12 cellular contexts compared by ENCODE assay signal in genomic region chr11:76615950-76616349, GRCh38. TPM values are rescaled to one million over a fixed set of nuclear protein-coding genes. Genes with fewer than 3 reads are reported as not detected.
DNase-seq lines count a peak whose midpoint lies in the region; ATAC-seq and TF ChIP-seq lines count a peak whose summit lies in the region.
"Had no signal": no experiment of that assay in that cellular context is flagged by ENCODE, and none has a peak within 500 bp of the region (broad histone marks: within the 10 kb centered on the region; RNA-seq: fewer than 3 reads in every experiment).

No MANE protein-coding gene starts in this region.

- no peak for DNase-seq in SK-N-SH
- peak; percentile 84 for DNase-seq in fibroblast of the aortic adventitia (ENCODE audit: low read depth)
- DNase-seq in trophoblast cell = no peak
- DNase-seq in NCI-H2227 treated with DMSO at 0.1 percent for 48 hours (lab: John Stamatoyannopoulos, UW) = no peak
- no peak for DNase-seq in GM13976 (ENCODE audit: low spot score)
- DNase-seq in CD4-positive, alpha-beta T cell = no peak
- DNase-seq in activated effector memory CD4-positive, alpha-beta T cell treated with Interleukin-2 at 50 U/mL for 16 hours = no peak
- DNase-seq: activated naive CD4-positive, alpha-beta T cell treated with anti-CD3 and anti-CD28 coated beads, Interleukin-2, amount 10 ng/mL, durations not matched to agents 7 days and 5 days; NCI-H510A treated with DMSO at 0.1 percent for 48 hours; T1000 had no signal

- H3K4ac ChIP-seq in trophoblast cell (ENCODE audit: low read depth, low read length) = no peak overlapping the region

- peaks cover 8% of the 10 kb centered on the region for H3K27me3 Mint-ChIP-seq in CD4-positive, alpha-beta T cell

- H3K4me1 Mint-ChIP-seq in CD4-positive, alpha-beta T cell (ENCODE audit: low read depth) = no peaks in the 10 kb centered on the region
- H3K4me1 Mint-ChIP-seq: activated naive CD4-positive, alpha-beta T cell treated with anti-CD3 and anti-CD28 coated beads, Interleukin-2, amount 10 ng/mL, durations not matched to agents 7 days and 5 days had no signal

- no peak overlapping the region for H2BK12ac ChIP-seq in trophoblast cell (ENCODE audit: low read length)

- no peak overlapping the region for H4K91ac ChIP-seq in trophoblast cell (ENCODE audit: low read depth, low read length)

- no peaks in the 10 kb centered on the region for H3K9me2 ChIP-seq in SK-N-SH

- no peak overlapping the region for H3K4me3 Mint-ChIP-seq in CD4-positive, alpha-beta T cell
- H3K4me3 Mint-ChIP-seq: activated naive CD4-positive, alpha-beta T cell treated with anti-CD3 and anti-CD28 coated beads, Interleukin-2, amount 10 ng/mL, durations not matched to agents 7 days and 5 days had no signal

- in situ Hi-C loops in GM13976 (cut with MboI; ENCODE audit: low sequenced_read_pairs, unreplicated experiment) = no loop called here

- H3K36me3 ChIP-seq in BLaER1 treated with 17β-estradiol and CSF1 and Interleukin-3, amounts not matched to agents 10 nM and 100 nM = no peaks in the 10 kb centered on the region
- H3K36me3 ChIP-seq in SK-N-SH (replicated peaks in 1 of 2; ENCODE audit: control insufficient read depth in 1 of 2, insufficient read depth in 2 of 2, low read length in 1 of 2) (no peaks in the 10 kb centered on the region), trophoblast cell (ENCODE audit: control insufficient read depth in 1 of 2, insufficient read depth in 2 of 2, low read length in 2 of 2) (no peaks in the 10 kb centered on the region)
- H3K36me3 ChIP-seq: HAP-1 had no signal

- no peak overlapping the region; a peak in 1 of 22 replicates for H3K9ac ChIP-seq in BLaER1 treated with 17β-estradiol and CSF1 and Interleukin-3, amounts not matched to agents 10 nM and 100 nM
- H3K9ac ChIP-seq in SK-N-SH (no peak overlapping the region), trophoblast cell (ENCODE audit: low read length) (no peak overlapping the region)

- TF ChIP-seq EP300 in SK-N-SH (IDR thresholded peaks at IDR 0.05; ENCODE audit: borderline replicate concordance in 1 of 2, low read depth in 1 of 2, low read length in 1 of 2) = no peak

- H3F3A ChIP-seq in SK-N-SH (replicated peaks; ENCODE audit: insufficient read depth) = peaks cover 6% of the 10 kb centered on the region

- intact Hi-C loops in CD4-positive, alpha-beta T cell (cut with DNase I, micrococcal nuclease) = no loop called here

- WGBS in SK-N-SH (ENCODE audit: low lambda C conversion rate) = 60% methylated on average over 4 of the region's 4 CpGs
- WGBS in trophoblast cell (ENCODE audit: extremely low coverage, insufficient coverage, insufficient read length) = no CpG with 5 or more reads among the region's 4 CpGs

- no peak overlapping the region for H4K12ac ChIP-seq in trophoblast cell (ENCODE audit: low read depth, low read length)

- TF ChIP-seq RAD21 in SK-N-SH (IDR thresholded peaks at IDR 0.05; ENCODE audit: low read length) = no peak

- H3K79me1 ChIP-seq in trophoblast cell (ENCODE audit: low read length) = no peaks in the 10 kb centered on the region

- no peak overlapping the region for H3K23ac ChIP-seq in trophoblast cell (ENCODE audit: low read length)

- peaks cover 0 to 28% (median 24%) of the 10 kb centered on the region in 10 experiments; a peak in 17 of 20 replicates for H3K4me1 ChIP-seq in BLaER1 treated with 17β-estradiol and CSF1 and Interleukin-3, amounts not matched to agents 10 nM and 100 nM
- H3K4me1 ChIP-seq in SK-N-SH (ENCODE audit: control insufficient read depth in 1 of 2, insufficient read depth in 2 of 2, low read depth in 1 of 2, low read length in 1 of 2) (peaks cover 0 to 38% of the 10 kb centered on the region in 2 experiments; a peak in 1 of 4 replicates), trophoblast cell (ENCODE audit: control insufficient read depth in 1 of 2, insufficient read depth in 2 of 2, low read length in 2 of 2) (peaks cover 0 to 10% of the 10 kb centered on the region in 2 experiments)
- H3K4me1 ChIP-seq: HAP-1 had no signal

- ATAC-seq in CD4-positive, alpha-beta T cell (ENCODE audit: poor library complexity) = no peak

- POLR2A ChIA-PET in SK-N-SH (lab: Yijun Ruan, JAX) = no interaction called here
- POLR2A ChIA-PET in CD4-positive, alpha-beta T cell (lab: Charles Lee) = no interaction called here

- H2BK5ac ChIP-seq in trophoblast cell (ENCODE audit: low read depth, low read length, poor library complexity) = no peak overlapping the region

- H3K79me2 ChIP-seq in SK-N-SH (ENCODE audit: insufficient read depth) (no peaks in the 10 kb centered on the region), trophoblast cell (ENCODE audit: control insufficient read depth, insufficient read depth, low read length, poor library complexity) (no peaks in the 10 kb centered on the region)

- H4K8ac ChIP-seq in trophoblast cell (ENCODE audit: low read depth, low read length) = no peak overlapping the region

- no peak overlapping the region for H3K27ac Mint-ChIP-seq in CD4-positive, alpha-beta T cell
- H3K27ac Mint-ChIP-seq: activated naive CD4-positive, alpha-beta T cell treated with anti-CD3 and anti-CD28 coated beads, Interleukin-2, amount 10 ng/mL, durations not matched to agents 7 days and 5 days had no signal

- H3K9me3 Mint-ChIP-seq in CD4-positive, alpha-beta T cell = peaks cover 7% of the 10 kb centered on the region

- no peaks in the 10 kb centered on the region for H4K20me1 ChIP-seq in BLaER1 treated with 17β-estradiol and CSF1 and Interleukin-3, amounts not matched to agents 10 nM and 100 nM
- H4K20me1 ChIP-seq in SK-N-SH (ENCODE audit: insufficient read depth) = no peaks in the 10 kb centered on the region

- peak overlapping the region in 6 of 11 experiments; percentile 10 to 41 (median 22); a peak in 7 of 22 replicates for H3K4me2 ChIP-seq in BLaER1 treated with 17β-estradiol and CSF1 and Interleukin-3, amounts not matched to agents 10 nM and 100 nM
- no peak overlapping the region; the same call in 1 of the 2 replicates for H3K4me2 ChIP-seq in SK-N-SH
- H3K4me2 ChIP-seq in trophoblast cell (ENCODE audit: low read length) = no peak overlapping the region

- H3K27me3 ChIP-seq in BLaER1 treated with 17β-estradiol and CSF1 and Interleukin-3, amounts not matched to agents 10 nM and 100 nM = no peaks in the 10 kb centered on the region
- H3K27me3 ChIP-seq in SK-N-SH (ENCODE audit: insufficient read depth) (no peaks in the 10 kb centered on the region), trophoblast cell (ENCODE audit: insufficient read depth, low read length) (no peaks in the 10 kb centered on the region)
- no peaks in the 10 kb centered on the region for H3K27me3 ChIP-seq in CD4-positive, alpha-beta T cell (ENCODE audit: control insufficient read depth, insufficient read depth, low read length)

- H3K4me3 ChIP-seq in BLaER1 treated with 17β-estradiol and CSF1 and Interleukin-3, amounts not matched to agents 10 nM and 100 nM = no peak overlapping the region
- H3K4me3 ChIP-seq in SK-N-SH (ENCODE audit: low read depth in 2 of 2, low read length in 1 of 2) (no peak overlapping the region), fibroblast of the aortic adventitia (ENCODE audit: low read depth, low read length) (no peak overlapping the region), trophoblast cell (ENCODE audit: low read depth, low read length) (no peak overlapping the region)
- H3K4me3 ChIP-seq: HAP-1 had no signal

- peaks cover 0 to 11% (median 5%) of the 10 kb centered on the region in 11 experiments; a peak in 7 of 22 replicates for H3K9me3 ChIP-seq in BLaER1 treated with 17β-estradiol and CSF1 and Interleukin-3, amounts not matched to agents 10 nM and 100 nM (replicated peaks in 1 of 11)
- H3K9me3 ChIP-seq in SK-N-SH = no peaks in the 10 kb centered on the region
- H3K9me3 ChIP-seq in trophoblast cell (ENCODE audit: insufficient read depth, low read depth, low read length) = peaks cover 3% of the 10 kb centered on the region
- H3K9me3 ChIP-seq in CD4-positive, alpha-beta T cell (ENCODE audit: control insufficient read depth, low read length) = no peaks in the 10 kb centered on the region

- no peak for TF ChIP-seq CTCF in SK-N-SH (IDR thresholded peaks at IDR 0.05)
- no peak for TF ChIP-seq CTCF in fibroblast of the aortic adventitia (IDR thresholded peaks at IDR 0.05; ENCODE audit: insufficient read depth, low read length)
- no peak for TF ChIP-seq CTCF in GM13976 (IDR thresholded peaks at IDR 0.05; ENCODE audit: borderline replicate concordance, control extremely low read depth, extremely low read depth, insufficient read depth, missing control alignments)
- no peak for TF ChIP-seq CTCF in CD4-positive, alpha-beta T cell (IDR thresholded peaks at IDR 0.05)

- H3K14ac ChIP-seq in trophoblast cell (ENCODE audit: low read length) = peak overlapping the region; percentile 30

- CTCF ChIA-PET in SK-N-SH (lab: Yijun Ruan, JAX) = interaction anchor here (1.2 kb wide), 1 partner anchor 9 kb away, joined by 3 read pairs; no protein-coding TSS in a partner anchor
- CTCF ChIA-PET in CD4-positive, alpha-beta T cell (lab: Charles Lee) = no interaction called here

- H2AK5ac ChIP-seq in trophoblast cell (ENCODE audit: low read length) = no peak overlapping the region

- no peak overlapping the region for H2BK120ac ChIP-seq in trophoblast cell (ENCODE audit: insufficient read depth, low read length, poor library complexity)

- no peaks in the 10 kb centered on the region for H3K36me3 Mint-ChIP-seq in CD4-positive, alpha-beta T cell (ENCODE audit: low read depth)
- H3K36me3 Mint-ChIP-seq: activated naive CD4-positive, alpha-beta T cell treated with anti-CD3 and anti-CD28 coated beads, Interleukin-2, amount 10 ng/mL, durations not matched to agents 7 days and 5 days had no signal

- no peak overlapping the region for H3K27ac ChIP-seq in BLaER1 treated with 17β-estradiol and CSF1 and Interleukin-3, amounts not matched to agents 10 nM and 100 nM
- H3K27ac ChIP-seq in SK-N-SH (ENCODE audit: low read depth in 2 of 2, low read length in 1 of 2) = no peak overlapping the region; a peak in 1 of 4 replicates
- H3K27ac ChIP-seq in trophoblast cell (ENCODE audit: low read depth, low read length) = no peak overlapping the region
- H3K27ac ChIP-seq in CD4-positive, alpha-beta T cell (ENCODE audit: low read depth, low read length) = no peak overlapping the region

- no peak overlapping the region for H2AFZ ChIP-seq in SK-N-SH (ENCODE audit: low read depth)
- no peak overlapping the region for H2AFZ ChIP-seq in trophoblast cell (ENCODE audit: insufficient read depth, low read length, poor library complexity)

- no peak overlapping the region for H3K18ac ChIP-seq in trophoblast cell (ENCODE audit: low read length)

TF ChIP-seq in SK-N-SH, 30 proteins besides CTCF, POLR2A, EP300 and RAD21 (continues in another document):
- TF ChIP-seq NFIC (IDR thresholded peaks at IDR 0.05; ENCODE audit: borderline replicate concordance) (0 out of 2 replicates have a peak, but pooled peaks have one; percentile 22), TCF12 (IDR thresholded peaks at IDR 0.05) (0 out of 2 replicates have a peak, but pooled peaks have one; percentile 6)

RNA-seq across cellular contexts. Expression of gene LRRC32, which starts 54.6 kb away (rescaled TPM):
- polyA plus RNA-seq in SK-N-SH (2012; rRNA removed) = 0.19 and 0.43 TPM in 2 replicates
- 0.28 and 0.30 TPM in 2 replicates for polyA plus RNA-seq in SK-N-SH (2012; cell fraction: cytosol; rRNA removed)
- 0.42 and 0.57 TPM in 2 replicates for polyA plus RNA-seq in SK-N-SH (2012; cell fraction: nucleus; rRNA removed)
- 23.1 and 30.0 TPM in 2 replicates for total RNA-seq in fibroblast of the aortic adventitia (ENCODE audit: low replicate concordance)
- polyA plus RNA-seq in trophoblast cell (2013) = 39.7 and 40.3 TPM in 2 replicates
- 1 to 10 TPM; 1.8 to 2.4 TPM for total RNA-seq in CD4-positive, alpha-beta T cell

Comparison
In these comparisons a context has a peak if more than half of its experiments do, and no peak if none do; other contexts are left out.
1. H3K4me2 ChIP-seq: peak in BLaER1 treated with 17β-estradiol and CSF1 and Interleukin-3, amounts not matched to agents 10 nM and 100 nM (6 of 11); none in SK-N-SH (single experiment) and trophoblast cell (single experiment).